In the genomic region with DNA sequence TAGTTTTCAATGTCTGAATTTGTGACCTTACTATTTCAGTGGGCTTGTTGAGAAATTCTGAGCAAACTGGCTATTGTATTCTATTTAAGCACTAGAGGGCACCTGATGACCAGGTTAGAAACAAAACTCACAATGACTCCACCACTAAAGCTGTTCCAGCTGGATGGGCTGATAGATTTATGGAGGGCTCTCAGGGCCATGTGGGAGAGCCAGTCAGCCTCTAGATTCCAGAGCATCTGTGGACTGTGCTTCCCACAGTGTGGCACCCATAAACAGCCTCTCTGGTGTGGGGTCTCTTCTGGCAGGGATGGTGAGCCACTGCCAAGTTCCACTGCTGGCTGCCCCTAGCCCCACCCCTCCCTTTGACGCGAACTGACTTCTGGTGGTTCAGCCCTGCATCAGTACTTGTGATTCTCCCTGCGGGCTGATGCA, we compare ENCODE assay signal across 8 cellular contexts. TPM values are rescaled to one million over a fixed set of nuclear protein-coding genes. Genes with fewer than 3 reads are reported as not detected.
A peak's percentile ranks its signal among the peaks of the same experiment; 100 is the strongest.
DNase-seq lines count a peak whose midpoint lies in the region; TF ChIP-seq lines count a peak whose summit lies in the region.

No MANE protein-coding gene starts in this region.

- no peaks in the 10 kb centered on the region for H3K4me1 ChIP-seq in testis

- no peaks in the 10 kb centered on the region for H3K27me3 ChIP-seq in testis

- H3K4me3 ChIP-seq in LNCaP clone FGC (ENCODE audit: low read depth, low read length) (no peak overlapping the region), testis (no peak overlapping the region)

- 35 to 57% methylated on average over 2 to 3 of the region's 3 CpGs for WGBS in testis, 2 donors

- no peak overlapping the region for H3K27ac ChIP-seq in testis

- no peak for TF ChIP-seq POLR2A in testis (IDR thresholded peaks at IDR 0.05)

- no peaks in the 10 kb centered on the region for H3K9me3 ChIP-seq in testis

- intact Hi-C loops in testis (cut with DNase I; ENCODE audit: low total_unique reads) (no loop called here), cardiac septum (cut with DNase I) (no loop called here)

- no peaks in the 10 kb centered on the region for H3K36me3 ChIP-seq in testis (ENCODE audit: low read depth, missing control alignments)

- TF ChIP-seq CTCF in LNCaP clone FGC (IDR thresholded peaks at IDR 0.05; ENCODE audit: control insufficient read depth, extremely low read depth, insufficient read depth) (peak; percentile 44; the same call in 1 of the 2 replicates), testis (IDR thresholded peaks at IDR 0.05) (no peak)

- DNase-seq in DMS 273 (lab: John Stamatoyannopoulos, UW; ENCODE audit: unreplicated experiment): peak; percentile 73
- no peak for DNase-seq in LNCaP clone FGC (ENCODE audit: low read depth)
- peak; percentile 83 for DNase-seq in SK-N-DZ (ENCODE audit: low spot score)
- peak; percentile 61 for DNase-seq in iPS-NIHi7 (ENCODE audit: extremely low spot score)
- DNase-seq in testis: no peak
- no peak for DNase-seq in activated CD4-positive, alpha-beta T cell treated with anti-CD3 and anti-CD28 coated beads, Interleukin-2, amount 50 U/mL, for 4 hours
- no peak for DNase-seq in cardiac septum (ENCODE audit: low spot score)
- DNase-seq in superior temporal gyrus (ENCODE audit: extremely low spot score): no peak

RNA-seq across cellular contexts. Expression of a gene that starts 29.2 kb away (rescaled TPM):
- 0.17 and 0.74 TPM in 2 replicates for polyA plus RNA-seq in SK-N-DZ (2014; cell fraction: cytosol; rRNA removed)
- polyA plus RNA-seq in SK-N-DZ (2014; cell fraction: nucleus; rRNA removed): not detected in 2 replicates
- total RNA-seq in testis (not detected), cardiac septum (not detected)
- 3.0 TPM for polyA plus RNA-seq in testis (ENCODE audit: insufficient read depth, low read depth, low replicate concordance)

Comparison
In these comparisons a context has a peak if more than half of its experiments do, and no peak if none do; other contexts are left out.
1. DNase-seq: peak in DMS 273 (single experiment), SK-N-DZ (single experiment) and iPS-NIHi7 (single experiment); none in LNCaP clone FGC (single experiment), testis (single experiment), activated CD4-positive, alpha-beta T cell treated with anti-CD3 and anti-CD28 coated beads, Interleukin-2, amount 50 U/mL, for 4 hours (0 of 2), cardiac septum (single experiment) and superior temporal gyrus (single experiment).